3 cellular contexts compared by ENCODE assay signal in genomic region chr9:112475318-112475717, GRCh38.
A peak's percentile ranks its signal among the peaks of the same experiment; 100 is the strongest.
TF ChIP-seq lines count a peak whose summit lies in the region.

No MANE protein-coding gene starts in this region.

TF ChIP-seq in HepG2, 621 proteins besides CTCF, POLR2A, EP300 and RAD21:
- TF ChIP-seq ZNF441 (CRISPR knock-in tag; IDR thresholded peaks at IDR 0.05; ENCODE audit: borderline replicate concordance) (no peak), NRL (CRISPR knock-in tag; IDR thresholded peaks at IDR 0.05; ENCODE audit: borderline replicate concordance) (no peak), ZNF224 (CRISPR knock-in tag; IDR thresholded peaks at IDR 0.05) (no peak), HMG20A (CRISPR knock-in tag; IDR thresholded peaks at IDR 0.05; ENCODE audit: borderline replicate concordance) (no peak)
- TF ChIP-seq, protein P1, sequence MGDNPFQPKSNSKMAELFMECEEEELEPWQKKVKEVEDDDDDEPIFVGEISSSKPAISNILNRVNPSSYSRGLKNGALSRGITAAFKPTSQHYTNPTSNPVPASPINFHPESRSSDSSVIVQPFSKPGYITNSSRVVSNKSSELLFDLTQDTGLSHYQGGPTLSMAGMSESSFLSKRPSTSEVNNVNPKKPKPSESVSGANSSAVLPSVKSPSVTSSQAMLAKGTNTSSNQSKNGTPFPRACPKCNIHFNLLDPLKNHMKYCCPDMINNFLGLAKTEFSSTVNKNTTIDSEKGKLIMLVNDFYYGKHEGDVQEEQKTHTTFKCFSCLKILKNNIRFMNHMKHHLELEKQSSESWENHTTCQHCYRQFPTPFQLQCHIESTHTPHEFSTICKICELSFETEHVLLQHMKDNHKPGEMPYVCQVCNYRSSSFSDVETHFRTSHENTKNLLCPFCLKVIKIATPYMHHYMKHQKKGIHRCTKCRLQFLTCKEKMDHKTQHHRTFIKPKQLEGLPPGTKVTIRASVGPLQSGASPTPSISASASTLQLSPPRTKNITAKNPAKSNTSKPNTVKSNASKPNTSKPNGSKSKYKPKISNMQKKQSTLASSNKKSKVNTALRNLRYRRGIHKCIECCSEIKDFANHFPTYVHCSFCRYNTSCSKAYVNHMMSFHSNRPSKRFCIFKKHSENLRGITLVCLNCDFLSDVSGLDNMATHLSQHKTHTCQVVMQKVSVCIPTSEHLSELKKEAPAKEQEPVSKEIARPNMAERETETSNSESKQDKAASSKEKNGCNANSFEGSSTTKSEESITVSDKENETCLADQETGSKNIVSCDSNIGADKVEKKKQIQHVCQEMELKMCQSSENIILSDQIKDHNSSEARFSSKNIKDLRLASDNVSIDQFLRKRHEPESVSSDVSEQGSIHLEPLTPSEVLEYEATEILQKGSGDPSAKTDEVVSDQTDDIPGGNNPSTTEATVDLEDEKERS (CRISPR knock-in tag; IDR thresholded peaks at IDR 0.05), result 0 out of 2 replicates have a peak, but pooled peaks have one; percentile 65
TF ChIP-seq in HepG2: peak in this region for 1.

TF ChIP-seq in HEK293, 187 proteins besides CTCF, POLR2A, EP300 and RAD21:
- no peak for TF ChIP-seq WT1 (tag by site-specific recombination; IDR thresholded peaks at IDR 0.05)
- TF ChIP-seq SETDB1 (IDR thresholded peaks at IDR 0.05; ENCODE audit: insufficient read length, low read length), result peak; percentile 56

TF ChIP-seq in K562, 482 proteins besides CTCF, POLR2A, EP300 and RAD21:
- peak; percentile 23 for TF ChIP-seq RBM25 (IDR thresholded peaks at IDR 0.05; ENCODE audit: low read depth, low read length, severe bottlenecking)
- TF ChIP-seq FOS (IDR thresholded peaks at IDR 0.05; ENCODE audit: extremely low read depth, insufficient read length), result no peak
- TF ChIP-seq, protein P2, sequence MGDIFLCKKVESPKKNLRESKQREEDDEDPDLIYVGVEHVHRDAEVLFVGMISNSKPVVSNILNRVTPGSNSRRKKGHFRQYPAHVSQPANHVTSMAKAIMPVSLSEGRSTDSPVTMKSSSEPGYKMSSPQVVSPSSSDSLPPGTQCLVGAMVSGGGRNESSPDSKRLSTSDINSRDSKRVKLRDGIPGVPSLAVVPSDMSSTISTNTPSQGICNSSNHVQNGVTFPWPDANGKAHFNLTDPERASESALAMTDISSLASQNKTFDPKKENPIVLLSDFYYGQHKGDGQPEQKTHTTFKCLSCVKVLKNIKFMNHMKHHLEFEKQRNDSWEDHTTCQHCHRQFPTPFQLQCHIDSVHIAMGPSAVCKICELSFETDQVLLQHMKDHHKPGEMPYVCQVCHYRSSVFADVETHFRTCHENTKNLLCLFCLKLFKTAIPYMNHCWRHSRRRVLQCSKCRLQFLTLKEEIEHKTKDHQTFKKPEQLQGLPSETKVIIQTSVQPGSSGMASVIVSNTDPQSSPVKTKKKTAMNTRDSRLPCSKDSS (IDR thresholded peaks at IDR 0.05; ENCODE audit: low read depth, partially characterized antibody), result peak; percentile 68
- no peak for TF ChIP-seq RBM34 (IDR thresholded peaks at IDR 0.05; ENCODE audit: borderline replicate concordance, insufficient read depth, low read length)
- TF ChIP-seq CBX3 (IDR thresholded peaks at IDR 0.05; ENCODE audit: borderline replicate concordance in 1 of 2, low read length in 2 of 2), result peak in 1 of 2 experiments; percentile 76; a peak in 1 of 3 replicates
- TF ChIP-seq, protein P3, sequence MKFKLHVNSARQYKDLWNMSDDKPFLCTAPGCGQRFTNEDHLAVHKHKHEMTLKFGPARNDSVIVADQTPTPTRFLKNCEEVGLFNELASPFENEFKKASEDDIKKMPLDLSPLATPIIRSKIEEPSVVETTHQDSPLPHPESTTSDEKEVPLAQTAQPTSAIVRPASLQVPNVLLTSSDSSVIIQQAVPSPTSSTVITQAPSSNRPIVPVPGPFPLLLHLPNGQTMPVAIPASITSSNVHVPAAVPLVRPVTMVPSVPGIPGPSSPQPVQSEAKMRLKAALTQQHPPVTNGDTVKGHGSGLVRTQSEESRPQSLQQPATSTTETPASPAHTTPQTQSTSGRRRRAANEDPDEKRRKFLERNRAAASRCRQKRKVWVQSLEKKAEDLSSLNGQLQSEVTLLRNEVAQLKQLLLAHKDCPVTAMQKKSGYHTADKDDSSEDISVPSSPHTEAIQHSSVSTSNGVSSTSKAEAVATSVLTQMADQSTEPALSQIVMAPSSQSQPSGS (CRISPR knock-in tag; IDR thresholded peaks at IDR 0.05), result no peak
- no peak for TF ChIP-seq ZNF740 (CRISPR knock-in tag; IDR thresholded peaks at IDR 0.05)
- no peak for TF ChIP-seq ZNF740 (tag; IDR thresholded peaks at IDR 0.05)
- TF ChIP-seq USF2 (CRISPR knock-in tag; IDR thresholded peaks at IDR 0.05), result no peak
